8 cellular contexts compared by ENCODE assay signal in genomic region chr15:57610130-57610529, GRCh38. TPM values are rescaled to one million over a fixed set of nuclear protein-coding genes. Genes with fewer than 3 reads are reported as not detected.
DNase-seq lines count a peak whose midpoint lies in the region; ATAC-seq and TF ChIP-seq lines count a peak whose summit lies in the region.

No MANE protein-coding gene starts in this region.

- H3K36me3 ChIP-seq in body of pancreas (replicated peaks in 1 of 2; ENCODE audit: insufficient read depth in 1 of 2, low read depth in 2 of 2) (no peaks in the 10 kb centered on the region), thoracic aorta (no peaks in the 10 kb centered on the region)

- WGBS in body of pancreas, 2 donors, result 20 to 33% methylated on average over 7 to 8 of the region's 8 CpGs

- H3K4me3 ChIP-seq in body of pancreas (no peak overlapping the region), thoracic aorta (no peak overlapping the region)

- H3K9me3 ChIP-seq in body of pancreas (no peaks in the 10 kb centered on the region), thoracic aorta (no peaks in the 10 kb centered on the region)

- peak; percentile 38 for DNase-seq in HPDE6-E6E7 (ENCODE audit: extremely low spot score)
- peak; percentile 86 to 94 (median 92) for DNase-seq in body of pancreas
- peak; percentile 49 for DNase-seq in islet precursor cell
- no peak for DNase-seq in thoracic aorta (ENCODE audit: low spot score)
- DNase-seq in GM13977 (ENCODE audit: low spot score), result no peak
- DNase-seq in KG1 (lab: John Stamatoyannopoulos, UW), result no peak

- ATAC-seq in body of pancreas, result peak; percentile 81
- peak; percentile 40 for ATAC-seq in thoracic aorta (ENCODE audit: insufficient number of reproducible peaks, low FRiP score, low read depth)
- ATAC-seq in HG03457 (IDR thresholded peaks at IDR 0.05; ENCODE audit: unreplicated experiment), result no peak
- ATAC-seq in HG03521 (IDR thresholded peaks at IDR 0.05; ENCODE audit: unreplicated experiment), result no peak

- in situ Hi-C loops in GM13977 (cut with MboI; ENCODE audit: low pct_unique_long_range_greater_than_20kb, low sequenced_read_pairs, unreplicated experiment), result no loop called here

- peaks cover 77% of the 10 kb centered on the region for H3K4me1 ChIP-seq in body of pancreas
- H3K4me1 ChIP-seq in thoracic aorta (ENCODE audit: control insufficient read depth in 1 of 2, low read depth in 2 of 2), result peaks cover 0 to 14% of the 10 kb centered on the region in 2 donors

- intact Hi-C loops in body of pancreas (cut with DNase I), result no loop called here

- H3K27me3 ChIP-seq in body of pancreas, result no peaks in the 10 kb centered on the region
- H3K27me3 ChIP-seq in thoracic aorta (replicated peaks; ENCODE audit: insufficient read depth), result no peaks in the 10 kb centered on the region

- TF ChIP-seq CTCF in body of pancreas (IDR thresholded peaks at IDR 0.05) (no peak), thoracic aorta (IDR thresholded peaks at IDR 0.05) (no peak), GM13977 (IDR thresholded peaks at IDR 0.05; ENCODE audit: extremely low read depth, insufficient read depth, missing control alignments) (no peak)

- peak overlapping the region; percentile 56 to 80 (median 76) for H3K27ac ChIP-seq in body of pancreas
- no peak overlapping the region for H3K27ac ChIP-seq in thoracic aorta

- TF ChIP-seq POLR2A in body of pancreas (IDR thresholded peaks at IDR 0.05), result peak in 2 of 3 donors; percentile 24 to 33

RNA-seq across cellular contexts. Expression of gene MYZAP, which starts 18.4 kb away (rescaled TPM):
- total RNA-seq in body of pancreas, result 10 to 100 TPM; 10.9 to 16.3 TPM
- total RNA-seq in thoracic aorta, result 1 to 10 TPM; 3.8 to 6.8 TPM

Comparison
In these comparisons a context has a peak if more than half of its experiments do, and no peak if none do; other contexts are left out.
1. DNase-seq: peak in HPDE6-E6E7 (single experiment), body of pancreas (4 of 4) and islet precursor cell (single experiment); none in thoracic aorta (single experiment), GM13977 (single experiment) and KG1 (single experiment).
2. ATAC-seq: peak in body of pancreas (single experiment) and thoracic aorta (single experiment); none in HG03457 (single experiment) and HG03521 (single experiment).
3. H3K27ac ChIP-seq: peak in body of pancreas (4 of 4); none in thoracic aorta (0 of 2).